Comparison of ENCODE assay signal across 1 cellular context in genomic region chr21:41752231-41752681, GRCh38.
TF ChIP-seq lines count a peak whose summit lies in the region.

No MANE protein-coding gene starts in this region.

TF ChIP-seq in H1, 55 proteins besides CTCF, POLR2A, EP300 and RAD21:
- TF ChIP-seq HDAC2 (IDR thresholded peaks at IDR 0.05; ENCODE audit: borderline replicate concordance in 1 of 2, low read depth in 2 of 2, low read length in 2 of 2), result no peak
- TF ChIP-seq E2F6 (IDR thresholded peaks at IDR 0.05), result no peak
- TF ChIP-seq PHF8 (conservative IDR thresholded peaks at IDR 0.05; ENCODE audit: low read depth, low read length), result no peak
- no peak for TF ChIP-seq CEBPB (IDR thresholded peaks at IDR 0.05; ENCODE audit: low read depth, low read length)
- no peak for TF ChIP-seq MAFK (IDR thresholded peaks at IDR 0.05; ENCODE audit: low read depth, low read length)
- no peak for TF ChIP-seq RFX5 (IDR thresholded peaks at IDR 0.05; ENCODE audit: borderline replicate concordance, low read depth, low read length)
